In genomic region chr20:17749979-17750721, GRCh38 we compare ENCODE assay signal across 12 cellular contexts. TPM values are rescaled to one million over a fixed set of nuclear protein-coding genes. Genes with fewer than 3 reads are reported as not detected.
DNase-seq lines count a peak whose midpoint lies in the region; ATAC-seq, FAIRE-seq and TF ChIP-seq lines count a peak whose summit lies in the region.
"Had no signal": no experiment of that assay in that cellular context is flagged by ENCODE, and none has a peak within 500 bp of the region (broad histone marks: within the 10 kb centered on the region; RNA-seq: fewer than 3 reads in every experiment).

No MANE protein-coding gene starts in this region.

- peak overlapping the region; percentile 81 for H3K27ac Mint-ChIP-seq in endothelial cell (ENCODE audit: unreplicated experiment)
- no peak overlapping the region for H3K27ac Mint-ChIP-seq in activated T-cell treated with anti-CD3 and anti-CD28 coated beads, Interleukin-2, amount 50 U/mL, for 24 hours
- H3K27ac Mint-ChIP-seq: activated naive CD8-positive, alpha-beta T cell treated with anti-CD3 and anti-CD28 coated beads, Interleukin-2, amount 50 U/mL, for 24 hours; H9 had no signal

- intact Hi-C loops in kidney (cut with DNase I) (no loop called here), sciatic nerve (cut with DNase I) (loop anchor here (2.0 kb wide), 1 partner anchor 89 kb away; no protein-coding TSS in a partner anchor)

- peak overlapping the region in 1 of 2 donors; percentile 57 for H3K27ac ChIP-seq in kidney (ENCODE audit: low read depth in 2 of 2, low read length in 2 of 2)

- no peaks in the 10 kb centered on the region for H3K9me3 ChIP-seq in kidney (ENCODE audit: control insufficient read depth in 1 of 2, low read length in 2 of 2)

- no peak overlapping the region for H3K4me3 Mint-ChIP-seq in endothelial cell (ENCODE audit: unreplicated experiment)
- H3K4me3 Mint-ChIP-seq in activated T-cell treated with anti-CD3 and anti-CD28 coated beads, Interleukin-2, amount 50 U/mL, for 24 hours: no peak overlapping the region
- H3K4me3 Mint-ChIP-seq: activated naive CD8-positive, alpha-beta T cell treated with anti-CD3 and anti-CD28 coated beads, Interleukin-2, amount 50 U/mL, for 24 hours had no signal

- H3K27me3 Mint-ChIP-seq in endothelial cell (ENCODE audit: unreplicated experiment): peaks cover 4% of the 10 kb centered on the region
- peaks cover 17% of the 10 kb centered on the region for H3K27me3 Mint-ChIP-seq in activated T-cell treated with anti-CD3 and anti-CD28 coated beads, Interleukin-2, amount 50 U/mL, for 24 hours

- DNase-seq in ELR (ENCODE audit: low read depth) (peak; percentile 31), endothelial cell (ENCODE audit: low spot score) (peak; percentile 49), kidney (peak; percentile 88), sciatic nerve (ENCODE audit: low spot score) (no peak), NCI-H1092 (lab: John Stamatoyannopoulos, UW) (no peak)
- no peak for DNase-seq in activated T-cell treated with anti-CD3 and anti-CD28 coated beads, Interleukin-2, amount 50 U/mL, for 24 hours
- DNase-seq: activated naive CD8-positive, alpha-beta T cell treated with anti-CD3 and anti-CD28 coated beads, Interleukin-2, amount 50 U/mL, for 24 hours; H9; NCI-H526 had no signal

- H3K4me3 ChIP-seq in kidney (ENCODE audit: low read length in 2 of 2): no peak overlapping the region

- no peaks in the 10 kb centered on the region for H3K9me3 Mint-ChIP-seq in endothelial cell (ENCODE audit: unreplicated experiment)
- no peaks in the 10 kb centered on the region for H3K9me3 Mint-ChIP-seq in activated T-cell treated with anti-CD3 and anti-CD28 coated beads, Interleukin-2, amount 50 U/mL, for 24 hours
- H3K9me3 Mint-ChIP-seq: activated naive CD8-positive, alpha-beta T cell treated with anti-CD3 and anti-CD28 coated beads, Interleukin-2, amount 50 U/mL, for 24 hours had no signal

- TF ChIP-seq CTCF in endothelial cell (IDR thresholded peaks at IDR 0.05; ENCODE audit: unreplicated experiment) (no peak), kidney (IDR thresholded peaks at IDR 0.05; ENCODE audit: borderline replicate concordance, extremely low read depth, insufficient read depth) (no peak)

- H3K4me1 ChIP-seq in kidney (ENCODE audit: control insufficient read depth in 1 of 2, insufficient read depth in 1 of 2, low read depth in 1 of 2, low read length in 2 of 2): no peaks in the 10 kb centered on the region

- H3K36me3 ChIP-seq in kidney (ENCODE audit: control insufficient read depth in 1 of 2, insufficient read depth in 2 of 2, low read length in 2 of 2): no peaks in the 10 kb centered on the region

- no peak overlapping the region for H3K9ac ChIP-seq in kidney (ENCODE audit: low read length in 2 of 2)

- peaks cover 23% of the 10 kb centered on the region for H3K4me1 Mint-ChIP-seq in endothelial cell (ENCODE audit: unreplicated experiment)
- H3K4me1 Mint-ChIP-seq in activated T-cell treated with anti-CD3 and anti-CD28 coated beads, Interleukin-2, amount 50 U/mL, for 24 hours (ENCODE audit: low read depth): no peaks in the 10 kb centered on the region
- H3K4me1 Mint-ChIP-seq: activated naive CD8-positive, alpha-beta T cell treated with anti-CD3 and anti-CD28 coated beads, Interleukin-2, amount 50 U/mL, for 24 hours had no signal

- FAIRE-seq in kidney (lab: Jason Lieb, UNC): no peak
- FAIRE-seq: HTR-8/SVneo had no signal

- ATAC-seq in sciatic nerve (peak; percentile 78), GM19452 (IDR thresholded peaks at IDR 0.05; ENCODE audit: unreplicated experiment) (no peak), GM21447 (IDR thresholded peaks at IDR 0.05; ENCODE audit: unreplicated experiment) (no peak)
- ATAC-seq: activated naive CD8-positive, alpha-beta T cell treated with anti-CD3 and anti-CD28 coated beads, Interleukin-2, amount 50 U/mL, for 24 hours had no signal

- H3K36me3 Mint-ChIP-seq in endothelial cell (ENCODE audit: low read depth, unreplicated experiment): no peaks in the 10 kb centered on the region
- no peaks in the 10 kb centered on the region for H3K36me3 Mint-ChIP-seq in activated T-cell treated with anti-CD3 and anti-CD28 coated beads, Interleukin-2, amount 50 U/mL, for 24 hours (ENCODE audit: low read depth)

RNA-seq across cellular contexts. Expression of gene BANF2, which starts 50.4 kb away (rescaled TPM):
- total RNA-seq in endothelial cell (ENCODE audit: unreplicated experiment): not detected
- not detected for total RNA-seq in kidney
- polyA plus RNA-seq in kidney (ENCODE audit: insufficient read depth, low read depth, low replicate concordance): not detected
- total RNA-seq in sciatic nerve: not detected
- total RNA-seq: H9 had no signal

Comparison
In these comparisons a context has a peak if more than half of its experiments do, and no peak if none do; other contexts are left out.
1. DNase-seq: peak in ELR (single experiment), endothelial cell (single experiment) and kidney (single experiment); none in sciatic nerve (single experiment), NCI-H1092 (single experiment) and activated T-cell treated with anti-CD3 and anti-CD28 coated beads, Interleukin-2, amount 50 U/mL, for 24 hours (single experiment).